Comparison of ENCODE assay signal across 17 cellular contexts in genomic region chr6:111157412-111157811, GRCh38.
"Had no signal": no experiment of that assay in that cellular context is flagged by ENCODE, and none has a peak within 500 bp of the region (broad histone marks: within the 10 kb centered on the region; RNA-seq: fewer than 3 reads in every experiment).

No MANE protein-coding gene starts in this region.

- H3K36me3 ChIP-seq: lower lobe of right lung, prostate gland, transverse colon, vagina had no signal

- H3K4me3 ChIP-seq: body of pancreas, lower lobe of right lung, prostate gland, skin epidermis, transverse colon, vagina had no signal

- FAIRE-seq: colon, islet of Langerhans had no signal

- ATAC-seq: activated T-cell treated with anti-CD3 and anti-CD28 coated beads, Interleukin-2, amount 50 U/mL, for 72 hours; body of pancreas; esophagus mucosa; left colon; lower lobe of right lung; right cardiac atrium; SK-N-SH treated with all-trans-retinoic acid at 6 μM for 48 hours had no signal

- H3K4me1 Mint-ChIP-seq: nephron progenitor cell had no signal

- H3K4me1 ChIP-seq: lower lobe of right lung, prostate gland, transverse colon, vagina had no signal

- H3K4me3 Mint-ChIP-seq: nephron progenitor cell had no signal

- H3K27me3 ChIP-seq: body of pancreas, transverse colon, vagina had no signal

- H3K27ac Mint-ChIP-seq: activated T-cell treated with anti-CD3 and anti-CD28 coated beads, Interleukin-2, amount 50 U/mL, for 72 hours; nephron progenitor cell had no signal

- H3K9me3 ChIP-seq: body of pancreas, vagina had no signal

- DNase-seq: amygdala; body of pancreas; caudate nucleus; left colon; lower lobe of right lung; nephron progenitor cell; right cardiac atrium; stimulated activated naive CD4-positive, alpha-beta T cell; transverse colon had no signal

- H3K27ac ChIP-seq: body of pancreas, lower lobe of right lung, prostate gland, skin epidermis, transverse colon, vagina had no signal
